ENCODE assay signal across 19 cellular contexts in genomic region chr5:56303511-56303910, GRCh38.
DNase-seq lines count a peak whose midpoint lies in the region; ATAC-seq and TF ChIP-seq lines count a peak whose summit lies in the region.
"Had no signal": no experiment of that assay in that cellular context is flagged by ENCODE, and none has a peak within 500 bp of the region (broad histone marks: within the 10 kb centered on the region; RNA-seq: fewer than 3 reads in every experiment).

No MANE protein-coding gene starts in this region.

- H3K4me1 ChIP-seq in HCT116 (ENCODE audit: control insufficient read depth in 1 of 2, insufficient read depth in 2 of 2, low read length in 2 of 2): peaks cover 2 to 7% of the 10 kb centered on the region in 2 experiments; a peak in 2 of 4 replicates
- H3K4me1 ChIP-seq in Karpas-422 (ENCODE audit: low read length): no peaks in the 10 kb centered on the region
- H3K4me1 ChIP-seq in lung (ENCODE audit: control insufficient read depth in 2 of 2, insufficient read depth in 2 of 2, low read length in 2 of 2): no peaks in the 10 kb centered on the region

- H3K9ac ChIP-seq in HCT116 (ENCODE audit: low read length): no peak overlapping the region
- H3K9ac ChIP-seq in Karpas-422 (ENCODE audit: low read length): no peak overlapping the region

- H3K4me3 ChIP-seq in HCT116 (replicated peaks in 1 of 2; ENCODE audit: low read depth in 1 of 2, low read length in 2 of 2): no peak overlapping the region
- no peak overlapping the region for H3K4me3 ChIP-seq in Karpas-422 (ENCODE audit: low read length)
- no peak overlapping the region for H3K4me3 ChIP-seq in lung
- no peak overlapping the region for H3K4me3 ChIP-seq in lower leg skin (ENCODE audit: low read depth, poor library complexity, severe bottlenecking)
- H3K4me3 ChIP-seq: MG63, SJSA1 had no signal

- H3K79me2 ChIP-seq in HCT116 (ENCODE audit: insufficient read depth, low read length) (no peaks in the 10 kb centered on the region), Karpas-422 (ENCODE audit: low read length) (no peaks in the 10 kb centered on the region)

- BruUV-seq in HCT116 (replicated peaks; lab: Mats Ljungman, UMichigan): no TSS peak

- RAD21 ChIA-PET in HCT116 (lab: Charles Lee; ENCODE audit: low non-redundant PET in 1 of 2, low total read pairs in 2 of 2, uncharacterized antibody in 2 of 2, unreplicated experiment in 2 of 2): no interaction called here

- H3K27ac ChIP-seq in HCT116 (ENCODE audit: low read depth, low read length) (no peak overlapping the region), Karpas-422 (ENCODE audit: low read length) (no peak overlapping the region), lung (ENCODE audit: low read depth in 1 of 2, low read length in 1 of 2) (no peak overlapping the region)
- H3K27ac ChIP-seq: SJSA1 had no signal

- peak; percentile 18; the same call in 1 of the 2 replicates for TF ChIP-seq RAD21 in HCT116 (IDR thresholded peaks at IDR 0.05; ENCODE audit: low read depth)

- no peak overlapping the region for H3K4me3 Mint-ChIP-seq in WTC11
- H3K4me3 Mint-ChIP-seq: CD8-positive, alpha-beta T cell had no signal

- H4K20me1 ChIP-seq in HCT116 (ENCODE audit: insufficient read depth): no peaks in the 10 kb centered on the region
- H4K20me1 ChIP-seq in Karpas-422 (ENCODE audit: insufficient read depth, low read depth, low read length): no peaks in the 10 kb centered on the region

- intact Hi-C loops in HCT116 (cut with micrococcal nuclease): no loop called here
- intact Hi-C loops in lower leg skin (cut with DNase I; ENCODE audit: low total_unique reads): no loop called here

- H3K9me3 ChIP-seq in HCT116 (ENCODE audit: control insufficient read depth in 1 of 2, insufficient read depth in 1 of 2, low read depth in 1 of 2, low read length in 2 of 2) (no peaks in the 10 kb centered on the region), Karpas-422 (ENCODE audit: low read length) (no peaks in the 10 kb centered on the region), lung (ENCODE audit: control insufficient read depth in 2 of 2, insufficient read depth in 1 of 2, low read length in 1 of 2) (no peaks in the 10 kb centered on the region)

- no peak overlapping the region for H2AFZ ChIP-seq in HCT116 (ENCODE audit: low read depth, low read length, poor library complexity, severe bottlenecking)
- H2AFZ ChIP-seq in Karpas-422 (ENCODE audit: low read length): no peak overlapping the region

- H3K9me2 ChIP-seq in HCT116 (ENCODE audit: insufficient read depth): no peaks in the 10 kb centered on the region
- no peaks in the 10 kb centered on the region for H3K9me2 ChIP-seq in Karpas-422 (replicated peaks; ENCODE audit: insufficient read depth, low read length)

- no peak for TF ChIP-seq POLR2A in HCT116 (IDR thresholded peaks at IDR 0.05; ENCODE audit: borderline replicate concordance, extremely low read depth, insufficient read depth, insufficient read length)
- TF ChIP-seq POLR2A in lower leg skin (IDR thresholded peaks at IDR 0.05): no peak

- H3K4me2 ChIP-seq in HCT116 (ENCODE audit: low read length) (no peak overlapping the region), Karpas-422 (ENCODE audit: low read depth, low read length, poor library complexity, severe bottlenecking) (no peak overlapping the region)

- H3K9me3 Mint-ChIP-seq in WTC11: peaks cover 23% of the 10 kb centered on the region

- peaks cover 14% of the 10 kb centered on the region for H3K36me3 Mint-ChIP-seq in WTC11
- H3K36me3 Mint-ChIP-seq: CD8-positive, alpha-beta T cell had no signal

- CTCF ChIA-PET in HCT116 (lab: Charles Lee) (interaction anchor here (1.1 to 1.4 kb wide), 2 partner anchors 33 to 535 kb away, joined by 3 to 4 read pairs; no protein-coding TSS in a partner anchor), WTC11 (lab: Charles Lee) (interaction anchor here (0.7 to 0.8 kb wide), 2 partner anchors 33 to 535 kb away, joined by 4 read pairs; no protein-coding TSS in a partner anchor)

- DNase-seq in HCT116 (ENCODE audit: low read depth, low spot score) (no peak), Karpas-422 (peak; percentile 49), WTC11 (ENCODE audit: low spot score) (no peak), lung (ENCODE audit: low spot score) (no peak), lower leg skin (ENCODE audit: low spot score in 2 of 2) (no peak)
- DNase-seq: CD8-positive, alpha-beta T cell; DMS79 treated with DMSO at 0.1 percent for 48 hours; GF-D8; H7; KG1; MG63; NCI-H1105 treated with DMSO at 0.1 percent for 48 hours; NCI-H2029; NCI-H2171 treated with DMSO at 0.1 percent for 48 hours; NCI-H510A treated with DMSO at 0.1 percent for 48 hours; RPMI8226 had no signal

- no peaks in the 10 kb centered on the region; the same call in 1 of the 2 replicates for H3K27me3 Mint-ChIP-seq in WTC11 (ENCODE audit: low read depth)

- H3K27me3 ChIP-seq in HCT116 (ENCODE audit: insufficient read depth, low read length) (no peaks in the 10 kb centered on the region), Karpas-422 (ENCODE audit: low read length) (no peaks in the 10 kb centered on the region), lung (ENCODE audit: control insufficient read depth, insufficient read depth) (no peaks in the 10 kb centered on the region)
- H3K27me3 ChIP-seq: MG63, SJSA1 had no signal

- POLR2A ChIA-PET in HCT116 (lab: Charles Lee): no interaction called here
- POLR2A ChIA-PET in WTC11 (lab: Charles Lee): no interaction called here

- H3K4me1 Mint-ChIP-seq in WTC11: no peaks in the 10 kb centered on the region

- 97 to 98% methylated on average over 5 of the region's 5 CpGs for WGBS in lung, 2 donors
- WGBS in lower leg skin, 2 donors: 95 to 100% methylated on average over 5 of the region's 5 CpGs

- H3K27ac Mint-ChIP-seq in WTC11: no peak overlapping the region
- H3K27ac Mint-ChIP-seq: CD8-positive, alpha-beta T cell had no signal

- H3K36me3 ChIP-seq in HCT116 (ENCODE audit: control insufficient read depth in 1 of 2, insufficient read depth in 2 of 2, low read length in 2 of 2): no peaks in the 10 kb centered on the region
- H3K36me3 ChIP-seq in Karpas-422 (ENCODE audit: insufficient read depth, low read length): no peaks in the 10 kb centered on the region
- H3K36me3 ChIP-seq in lung (ENCODE audit: control insufficient read depth in 2 of 2, insufficient read depth in 2 of 2, low read length in 2 of 2): no peaks in the 10 kb centered on the region
- H3K36me3 ChIP-seq: MG63, SJSA1 had no signal

- ATAC-seq in HCT116 (peak; percentile 66), WTC11 (peak; percentile 36; the same call in 1 of the 2 replicates), lung (ENCODE audit: insufficient read depth, low FRiP score) (peak; percentile 14), GM18511 (IDR thresholded peaks at IDR 0.05; ENCODE audit: unreplicated experiment) (no peak), GM18909 (IDR thresholded peaks at IDR 0.05; ENCODE audit: poor library complexity, unreplicated experiment) (no peak)
- ATAC-seq: CD8-positive, alpha-beta T cell had no signal

- peak in 1 of 3 experiments; percentile 13; a peak in 1 of 6 replicates for TF ChIP-seq CTCF in HCT116 (IDR thresholded peaks at IDR 0.05 in 2 of 3, conservative IDR thresholded peaks at IDR 0.05 in 1 of 3; ENCODE audit: borderline replicate concordance in 1 of 3, insufficient read depth in 1 of 3, low read depth in 2 of 3, low read length in 2 of 3)
- no peak for TF ChIP-seq CTCF in WTC11 (IDR thresholded peaks at IDR 0.05)
- no peak for TF ChIP-seq CTCF in lung (IDR thresholded peaks at IDR 0.05; ENCODE audit: control extremely low read depth, extremely low read depth)
- TF ChIP-seq CTCF in lower leg skin (IDR thresholded peaks at IDR 0.05): no peak

TF ChIP-seq in HCT116, 20 proteins besides CTCF, POLR2A, EP300 and RAD21:
- no peak for TF ChIP-seq ZBTB33 (IDR thresholded peaks at IDR 0.05; ENCODE audit: extremely low read depth, insufficient replicate concordance, low read length)
- no peak for TF ChIP-seq POLR2AphosphoS5 (IDR thresholded peaks at IDR 0.05; ENCODE audit: low read depth, low read length)
- TF ChIP-seq SIN3A (IDR thresholded peaks at IDR 0.05; ENCODE audit: low read depth): no peak
- no peak for TF ChIP-seq EGR1 (IDR thresholded peaks at IDR 0.05; ENCODE audit: low read depth)
- no peak for TF ChIP-seq ZFX (IDR thresholded peaks at IDR 0.05)
- no peak for TF ChIP-seq FOSL1 (IDR thresholded peaks at IDR 0.05; ENCODE audit: low read depth)

TF ChIP-seq in WTC11, 78 proteins besides CTCF, POLR2A, EP300 and RAD21 (continues in another document):
- TF ChIP-seq ZNF396 (CRISPR knock-in tag; IDR thresholded peaks at IDR 0.05; ENCODE audit: borderline replicate concordance) (no peak), TEAD4 (CRISPR knock-in tag; IDR thresholded peaks at IDR 0.05) (no peak), ZNF138 (CRISPR knock-in tag; conservative IDR thresholded peaks at IDR 0.05) (no peak), PREB (CRISPR knock-in tag; IDR thresholded peaks at IDR 0.05; ENCODE audit: borderline replicate concordance) (no peak), PRRX2 (CRISPR knock-in tag; IDR thresholded peaks at IDR 0.05) (no peak)

Comparison
In these comparisons a context has a peak if more than half of its experiments do, and no peak if none do; other contexts are left out.
1. ATAC-seq: peak in HCT116 (single experiment), WTC11 (single experiment) and lung (single experiment); none in GM18511 (single experiment) and GM18909 (single experiment).